ENCODE assay signal across 21 cellular contexts in the genomic region with DNA sequence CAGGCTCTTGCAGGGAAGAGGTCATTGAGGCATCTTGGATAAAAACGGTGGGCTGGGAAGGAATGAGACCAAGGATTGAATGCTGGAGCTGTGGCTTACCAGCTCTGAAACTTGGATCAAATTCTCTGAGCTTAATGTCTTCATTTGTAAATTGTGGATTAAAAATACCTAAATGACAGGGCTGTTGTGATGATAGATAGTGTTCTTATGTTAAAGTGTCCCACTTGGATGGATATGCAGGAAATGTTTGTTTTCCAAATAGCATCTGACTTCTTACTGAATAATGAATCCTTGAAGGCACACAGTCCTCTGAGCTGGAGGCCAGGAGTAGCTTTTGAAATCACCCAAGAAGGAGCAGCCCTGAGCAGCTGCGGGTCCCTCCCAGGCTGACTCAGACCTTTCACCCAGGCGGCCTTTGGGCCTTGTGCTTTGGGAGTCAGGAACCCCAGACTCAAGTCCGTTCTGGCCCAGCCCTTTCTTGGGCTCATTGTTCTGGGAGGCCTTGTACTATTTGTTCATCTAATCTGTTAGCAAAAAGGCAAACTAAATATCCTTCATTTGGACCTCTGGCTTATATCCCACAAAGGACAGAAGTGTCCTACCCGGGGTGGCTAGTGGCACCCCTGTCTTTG.
DNase-seq lines count a peak whose midpoint lies in the region; ATAC-seq and TF ChIP-seq lines count a peak whose summit lies in the region.
"Had no signal": no experiment of that assay in that cellular context is flagged by ENCODE, and none has a peak within 500 bp of the region (broad histone marks: within the 10 kb centered on the region; RNA-seq: fewer than 3 reads in every experiment).

No MANE protein-coding gene starts in this region.

- no peak overlapping the region for H3K4me2 ChIP-seq in neural progenitor cell

- no peak overlapping the region for H3K4me3 Mint-ChIP-seq in neural progenitor cell
- no peak overlapping the region for H3K4me3 Mint-ChIP-seq in T-cell
- H3K4me3 Mint-ChIP-seq: activated CD4-positive, alpha-beta memory T cell treated with anti-CD3 and anti-CD28 coated beads for 36 hours; activated naive CD8-positive, alpha-beta T cell treated with anti-CD3 and anti-CD28 coated beads, Interleukin-2, amount 50 U/mL, for 24 hours; CD8-positive, alpha-beta T cell; naive thymus-derived CD4-positive, alpha-beta T cell had no signal

- H3K27me3 ChIP-seq in foreskin keratinocyte = no peaks in the 10 kb centered on the region
- no peaks in the 10 kb centered on the region for H3K27me3 ChIP-seq in neural progenitor cell
- H3K27me3 ChIP-seq: thyroid gland had no signal

- TF ChIP-seq CTCF in AG10803 (conservative IDR thresholded peaks at IDR 0.05; ENCODE audit: low read length) (no peak; the same call in 1 of the 2 replicates), RWPE1 (conservative IDR thresholded peaks at IDR 0.05; ENCODE audit: low read depth) (no peak), foreskin keratinocyte (conservative IDR thresholded peaks at IDR 0.05) (no peak), neural progenitor cell (IDR thresholded peaks at IDR 0.05) (no peak)

- no peaks in the 10 kb centered on the region for H3K36me3 Mint-ChIP-seq in neural progenitor cell
- H3K36me3 Mint-ChIP-seq in T-cell = no peaks in the 10 kb centered on the region
- H3K36me3 Mint-ChIP-seq: activated CD4-positive, alpha-beta memory T cell treated with anti-CD3 and anti-CD28 coated beads for 36 hours; CD8-positive, alpha-beta T cell; naive thymus-derived CD4-positive, alpha-beta T cell had no signal

- H3K27ac ChIP-seq in RWPE1 (no peak overlapping the region), foreskin keratinocyte (no peak overlapping the region), neural progenitor cell (no peak overlapping the region)
- H3K27ac ChIP-seq: epithelial cell of prostate, thyroid gland had no signal

- POLR2A ChIA-PET in RWPE1 (lab: Yijun Ruan, JAX; ENCODE audit: low non-redundant PET) = no interaction called here
- POLR2A ChIA-PET in T-cell (lab: Charles Lee) = no interaction called here

- CTCF ChIA-PET in RWPE1 (lab: Yijun Ruan, JAX) = no interaction called here
- CTCF ChIA-PET in T-cell (lab: Charles Lee) = interaction anchor here in 1 of 2 donors (0.6 kb wide), 2 partner anchors 12 to 980 kb away, joined by 3 to 6 read pairs; no protein-coding TSS in a partner anchor

- H3F3A ChIP-seq in neural progenitor cell (ENCODE audit: low read depth) = peaks cover 6% of the 10 kb centered on the region

- H3K27me3 Mint-ChIP-seq in neural progenitor cell (ENCODE audit: insufficient read depth, low read depth) (peaks cover 4% of the 10 kb centered on the region), T-cell (peaks cover 5 to 9% of the 10 kb centered on the region in 2 donors)
- H3K27me3 Mint-ChIP-seq: activated CD4-positive, alpha-beta memory T cell treated with anti-CD3 and anti-CD28 coated beads for 36 hours; activated naive CD8-positive, alpha-beta T cell treated with anti-CD3 and anti-CD28 coated beads, Interleukin-2, amount 50 U/mL, for 24 hours had no signal

- H2AFZ ChIP-seq in neural progenitor cell (replicated peaks) = peak overlapping the region; percentile 19

- H3K9ac ChIP-seq in neural progenitor cell = no peak overlapping the region

- H3K9me3 ChIP-seq in neural progenitor cell (ENCODE audit: low read depth) = no peaks in the 10 kb centered on the region
- H3K9me3 ChIP-seq: thyroid gland had no signal

- H3K9me3 Mint-ChIP-seq in neural progenitor cell (no peaks in the 10 kb centered on the region), T-cell (no peaks in the 10 kb centered on the region)
- H3K9me3 Mint-ChIP-seq: activated CD4-positive, alpha-beta memory T cell treated with anti-CD3 and anti-CD28 coated beads for 36 hours; activated naive CD8-positive, alpha-beta T cell treated with anti-CD3 and anti-CD28 coated beads, Interleukin-2, amount 50 U/mL, for 24 hours; CD8-positive, alpha-beta T cell; naive thymus-derived CD4-positive, alpha-beta T cell had no signal

- DNase-seq in AG10803 (ENCODE audit: low read depth) (peak; percentile 7), RWPE1 (ENCODE audit: low spot score) (peak; percentile 28), foreskin keratinocyte (peak in 1 of 2 donors; percentile 17), neural progenitor cell (ENCODE audit: low spot score) (no peak), T-cell (no peak), midbrain (lab: John Stamatoyannopoulos, UW) (no peak), activated gamma-delta T cell treated with Interleukin-2 at 50 U/mL for 16 hours (no peak), AG20443 (ENCODE audit: low spot score) (no peak)
- DNase-seq: activated CD4-positive, alpha-beta memory T cell treated with anti-CD3 and anti-CD28 coated beads for 36 hours; activated naive CD8-positive, alpha-beta T cell treated with anti-CD3 and anti-CD28 coated beads, Interleukin-2, amount 50 U/mL, for 24 hours; activated T-cell treated with anti-CD3 and anti-CD28 coated beads, Interleukin-2, amount 50 U/mL, for 48 hours; CD8-positive, alpha-beta T cell; GOT3; kidney glomerular epithelial cell; naive thymus-derived CD4-positive, alpha-beta T cell; NCI-H1048; NCI-H2107; NCI-H774; stimulated activated CD4-positive, alpha-beta T cell treated with anti-CD3 and anti-CD28 coated beads, Interleukin-2, amount 100 ng/mL, for 24 hours; thyroid gland had no signal

- H3K27ac Mint-ChIP-seq in neural progenitor cell (no peak overlapping the region), T-cell (no peak overlapping the region)
- H3K27ac Mint-ChIP-seq: activated CD4-positive, alpha-beta memory T cell treated with anti-CD3 and anti-CD28 coated beads for 36 hours; activated naive CD8-positive, alpha-beta T cell treated with anti-CD3 and anti-CD28 coated beads, Interleukin-2, amount 50 U/mL, for 24 hours; CD8-positive, alpha-beta T cell had no signal

- H3K4me3 ChIP-seq in AG10803 (ENCODE audit: low read length) = no peak overlapping the region
- H3K4me3 ChIP-seq in neural progenitor cell = no peak overlapping the region
- H3K4me3 ChIP-seq: thyroid gland had no signal

- H3K79me2 ChIP-seq in neural progenitor cell (ENCODE audit: low read depth) = no peaks in the 10 kb centered on the region

- peaks cover 3% of the 10 kb centered on the region for H3K4me1 Mint-ChIP-seq in neural progenitor cell
- H3K4me1 Mint-ChIP-seq in T-cell = peaks cover 4 to 7% (median 7%) of the 10 kb centered on the region in 3 donors
- H3K4me1 Mint-ChIP-seq: activated naive CD8-positive, alpha-beta T cell treated with anti-CD3 and anti-CD28 coated beads, Interleukin-2, amount 50 U/mL, for 24 hours had no signal

- H4K20me1 ChIP-seq in neural progenitor cell (ENCODE audit: low read depth) = no peaks in the 10 kb centered on the region

- H3K36me3 ChIP-seq in neural progenitor cell = no peaks in the 10 kb centered on the region
- H3K36me3 ChIP-seq: thyroid gland had no signal

- peak; percentile 29 for ATAC-seq in foreskin keratinocyte
- no peak for ATAC-seq in T-cell (replicated peaks in 1 of 4)
- ATAC-seq: activated naive CD8-positive, alpha-beta T cell treated with anti-CD3 and anti-CD28 coated beads, Interleukin-2, amount 50 U/mL, for 24 hours; CD8-positive, alpha-beta T cell; naive thymus-derived CD4-positive, alpha-beta T cell had no signal

- H3K4me1 ChIP-seq in foreskin keratinocyte (no peaks in the 10 kb centered on the region), neural progenitor cell (peaks cover 7% of the 10 kb centered on the region)
- H3K4me1 ChIP-seq: thyroid gland had no signal

Comparison
In these comparisons a context has a peak if more than half of its experiments do, and no peak if none do; other contexts are left out.
1. DNase-seq: peak in AG10803 (single experiment) and RWPE1 (single experiment); none in neural progenitor cell (single experiment), T-cell (0 of 34), midbrain (single experiment), activated gamma-delta T cell treated with Interleukin-2 at 50 U/mL for 16 hours (single experiment) and AG20443 (single experiment).